Comparison of ENCODE assay signal across 22 cellular contexts in genomic region chr4:100049872-100050271, GRCh38.
"Had no signal": no experiment of that assay in that cellular context is flagged by ENCODE, and none has a peak within 500 bp of the region (broad histone marks: within the 10 kb centered on the region; RNA-seq: fewer than 3 reads in every experiment).

No MANE protein-coding gene starts in this region.

- H3K27ac ChIP-seq: brain microvascular endothelial cell, colonic mucosa, dorsolateral prefrontal cortex, esophagus squamous epithelium, right lobe of liver, skin epidermis, thyroid gland, upper lobe of right lung had no signal

- H3K4me1 Mint-ChIP-seq: activated naive CD4-positive, alpha-beta T cell treated with anti-CD3 and anti-CD28 coated beads, Interleukin-2, amount 50 U/mL, for 24 hours; nephron progenitor cell had no signal

- H3K27me3 ChIP-seq: brain microvascular endothelial cell, colonic mucosa, dorsolateral prefrontal cortex, esophagus squamous epithelium, right lobe of liver, thyroid gland, upper lobe of right lung had no signal

- H3K4me1 ChIP-seq: colonic mucosa, esophagus squamous epithelium, right lobe of liver, thyroid gland, upper lobe of right lung had no signal

- H3K27ac Mint-ChIP-seq: activated naive CD4-positive, alpha-beta T cell treated with anti-CD3 and anti-CD28 coated beads, Interleukin-2, amount 50 U/mL, for 24 hours; effector memory CD8-positive, alpha-beta T cell; nephron progenitor cell; stimulated activated naive CD8-positive, alpha-beta T cell treated with anti-CD3 and anti-CD28 coated beads, Interleukin-15, Interleukin-2, amounts not matched to agents 100 ng/mL and 50 ng/mL, for 24 hours had no signal

- FAIRE-seq: endothelial cell of umbilical vein had no signal

- H3K4me3 Mint-ChIP-seq: activated naive CD4-positive, alpha-beta T cell treated with anti-CD3 and anti-CD28 coated beads, Interleukin-2, amount 50 U/mL, for 24 hours; effector memory CD8-positive, alpha-beta T cell; nephron progenitor cell; stimulated activated naive CD8-positive, alpha-beta T cell treated with anti-CD3 and anti-CD28 coated beads, Interleukin-15, Interleukin-2, amounts not matched to agents 100 ng/mL and 50 ng/mL, for 24 hours had no signal

- H3K36me3 ChIP-seq: brain microvascular endothelial cell, colonic mucosa, esophagus squamous epithelium, right lobe of liver, thyroid gland, upper lobe of right lung had no signal

- ATAC-seq: effector memory CD8-positive, alpha-beta T cell; left ventricle myocardium superior; right lobe of liver; upper lobe of right lung had no signal

- H3K9me3 ChIP-seq: colonic mucosa, esophagus squamous epithelium, right lobe of liver, thyroid gland, upper lobe of right lung had no signal

- H3K4me3 ChIP-seq: colonic mucosa, dorsolateral prefrontal cortex, esophagus squamous epithelium, right lobe of liver, skin epidermis, thyroid gland, upper lobe of right lung had no signal

- DNase-seq: activated CD4-positive, alpha-beta T cell treated with anti-CD3 and anti-CD28 coated beads for 1 hour; activated gamma-delta T cell treated with Interleukin-2 at 50 U/mL for 16 hours; activated T-cell treated with anti-CD3 and anti-CD28 coated beads, Interleukin-2, amount 50 U/mL, for 1 hour; aorta; brain microvascular endothelial cell; colonic mucosa; dorsolateral prefrontal cortex; effector memory CD8-positive, alpha-beta T cell; esophagus squamous epithelium; left ventricle myocardium superior; nephron progenitor cell; nucleus accumbens; right lobe of liver; stimulated activated CD4-positive, alpha-beta T cell treated with anti-CD3 and anti-CD28 coated beads, Interleukin-1b, Interleukin-23, amount 100 ng/mL, for 48 hours; substantia nigra; T-helper 9 cell; thyroid gland; upper lobe of right lung had no signal

- H3K9me3 Mint-ChIP-seq: activated naive CD4-positive, alpha-beta T cell treated with anti-CD3 and anti-CD28 coated beads, Interleukin-2, amount 50 U/mL, for 24 hours; effector memory CD8-positive, alpha-beta T cell; stimulated activated naive CD8-positive, alpha-beta T cell treated with anti-CD3 and anti-CD28 coated beads, Interleukin-15, Interleukin-2, amounts not matched to agents 100 ng/mL and 50 ng/mL, for 24 hours had no signal
